In genomic region chr15:48330855-48331795, GRCh38 we compare ENCODE assay signal across 8 cellular contexts. TPM values are rescaled to one million over a fixed set of nuclear protein-coding genes. Genes with fewer than 3 reads are reported as not detected.
DNase-seq lines count a peak whose midpoint lies in the region; ATAC-seq and TF ChIP-seq lines count a peak whose summit lies in the region.

TSS of gene DUT (plus strand) at chr15:48331429. CDS start at chr15:48331516, 87 bp downstream.

- peak; percentile 22 for TF ChIP-seq RAD21 in neural cell (conservative IDR thresholded peaks at IDR 0.05)

- TF ChIP-seq CTCF in RWPE1 (conservative IDR thresholded peaks at IDR 0.05; ENCODE audit: low read depth) (no peak), neural cell (IDR thresholded peaks at IDR 0.05; ENCODE audit: poor library complexity, severe bottlenecking) (peak; percentile 24)

- peak within 1 kb of the TSS; percentile 72 for H3K4me3 ChIP-seq in HUES48 (ENCODE audit: low read depth, low read length)
- H3K4me3 ChIP-seq in neural cell (ENCODE audit: low read length): peak within 1 kb of the TSS; percentile 91
- peak within 1 kb of the TSS; percentile 88 to 89 for H3K4me3 ChIP-seq in stomach smooth muscle (ENCODE audit: low read length in 2 of 2)

- TF ChIP-seq EP300 in neural cell (conservative IDR thresholded peaks at IDR 0.05; ENCODE audit: poor library complexity, severe bottlenecking): no peak

- peak within 1 kb of the TSS; percentile 87 for H2AFZ ChIP-seq in neural cell (ENCODE audit: low read depth, low read length)

- H3K9me3 ChIP-seq in HUES48 (ENCODE audit: control insufficient read depth, insufficient read depth, low read length) (no peaks in the 10 kb centered on the region), neural cell (ENCODE audit: low read length) (no peaks in the 10 kb centered on the region), stomach smooth muscle (ENCODE audit: control insufficient read depth in 2 of 2, low read length in 2 of 2) (no peaks in the 10 kb centered on the region)

- H3F3A ChIP-seq in neural cell (ENCODE audit: insufficient read depth, low read length, poor library complexity, severe bottlenecking): no peaks in the 10 kb centered on the region

- H3K27ac ChIP-seq in HUES48 (ENCODE audit: low read depth, low read length) (peak within 1 kb of the TSS; percentile 91), RWPE1 (peak within 1 kb of the TSS; percentile 97), neural cell (ENCODE audit: low read length) (peak within 1 kb of the TSS; percentile 74), stomach smooth muscle (ENCODE audit: low read length) (peak within 1 kb of the TSS; percentile 91)

- H3K36me3 ChIP-seq in HUES48 (ENCODE audit: control insufficient read depth, insufficient read depth, low read length): peaks cover 24% of the 10 kb centered on the region
- H3K36me3 ChIP-seq in neural cell (ENCODE audit: insufficient read depth, low read length): no peaks in the 10 kb centered on the region
- peaks cover 7% of the 10 kb centered on the region in 2 donors for H3K36me3 ChIP-seq in stomach smooth muscle (ENCODE audit: control insufficient read depth in 2 of 2, insufficient read depth in 2 of 2, low read length in 2 of 2)

- CTCF ChIA-PET in RWPE1 (lab: Yijun Ruan, JAX): interaction anchor here (0.6 to 0.8 kb wide), 3 partner anchors 11 to 336 kb away, joined by 3 to 4 read pairs (median 4); no protein-coding TSS in a partner anchor

- H3K27me3 ChIP-seq in HUES48 (ENCODE audit: control insufficient read depth, insufficient read depth, low read length) (no peaks in the 10 kb centered on the region), neural cell (ENCODE audit: insufficient read depth, low read depth, low read length) (no peaks in the 10 kb centered on the region), stomach smooth muscle (ENCODE audit: control insufficient read depth in 1 of 2, insufficient read depth in 2 of 2, low read length in 2 of 2) (no peaks in the 10 kb centered on the region)

- H3K4me1 ChIP-seq in HUES48 (ENCODE audit: control insufficient read depth, insufficient read depth, low read length) (peaks cover 22% of the 10 kb centered on the region), stomach smooth muscle (ENCODE audit: control insufficient read depth, insufficient read depth, low read length) (peaks cover 10% of the 10 kb centered on the region)

- H3K9ac ChIP-seq in HUES48 (ENCODE audit: low read depth, low read length) (peak within 1 kb of the TSS; percentile 98), neural cell (ENCODE audit: low read length) (peak within 1 kb of the TSS; percentile 78), stomach smooth muscle (ENCODE audit: low read length in 2 of 2) (peak within 1 kb of the TSS; percentile 90 to 94)

- H4K20me1 ChIP-seq in neural cell (ENCODE audit: insufficient read depth): no peaks in the 10 kb centered on the region

- H3K79me2 ChIP-seq in neural cell (replicated peaks; ENCODE audit: insufficient read depth, low read length): peaks cover 6% of the 10 kb centered on the region

- ATAC-seq in GM21423 (IDR thresholded peaks at IDR 0.05; ENCODE audit: unreplicated experiment): peak; percentile 84

- peak within 1 kb of the TSS; percentile 88 for H3K4me2 ChIP-seq in neural cell (ENCODE audit: low read length)

- POLR2A ChIA-PET in RWPE1 (lab: Yijun Ruan, JAX; ENCODE audit: low non-redundant PET): interaction anchor here (0.6 kb wide), 2 partner anchors 13 to 441 kb away, joined by 3 to 7 read pairs; no protein-coding TSS in a partner anchor

- H3K9me2 ChIP-seq in neural cell (ENCODE audit: insufficient read depth, low read length): no peaks in the 10 kb centered on the region

- DNase-seq in DMS114 treated with DMSO at 0.1 percent for 48 hours (lab: John Stamatoyannopoulos, UW; ENCODE audit: unreplicated experiment) (peak; percentile 50), RWPE1 (ENCODE audit: low spot score) (peak; percentile 70), fibroblast of the conjunctiva (ENCODE audit: low read depth) (peak; percentile 65)
- peak; percentile 76 for DNase-seq in activated effector memory CD4-positive, alpha-beta T cell treated with Interleukin-2 at 50 U/mL for 16 hours

TF ChIP-seq in neural cell, 6 proteins besides CTCF, POLR2A, EP300 and RAD21:
- TF ChIP-seq SMC3 (conservative IDR thresholded peaks at IDR 0.05; ENCODE audit: poor library complexity) (peak; percentile 32), MXI1 (conservative IDR thresholded peaks at IDR 0.05; ENCODE audit: poor library complexity, severe bottlenecking) (peak; percentile 65), POLR2AphosphoS5 (IDR thresholded peaks at IDR 0.05) (peak; percentile 72), TAF1 (IDR thresholded peaks at IDR 0.05; ENCODE audit: low read depth) (peak; percentile 70), REST (IDR thresholded peaks at IDR 0.05; ENCODE audit: borderline replicate concordance) (no peak), EZH2 (IDR thresholded peaks at IDR 0.05; ENCODE audit: borderline replicate concordance, insufficient read depth, low read length, poor library complexity, severe bottlenecking) (no peak)

RNA-seq across cellular contexts. Expression of gene DUT, which starts in this region (rescaled TPM):
- 198 and 263 TPM in 2 replicates for polyA plus RNA-seq in neural cell
- polyA minus RNA-seq in neural cell: 50.9 and 65.8 TPM in 2 replicates

Comparison
In these comparisons a context has a peak if more than half of its experiments do, and no peak if none do; other contexts are left out.
1. Peak in every context shown above with its lines: DNase-seq, ATAC-seq, H3K4me3 ChIP-seq and H3K27ac ChIP-seq.